Comparison of ENCODE assay signal across 1 cellular context in genomic region chr15:86044981-86045380, GRCh38.
TF ChIP-seq lines count a peak whose summit lies in the region.

No MANE protein-coding gene starts in this region.

TF ChIP-seq in SK-N-SH, 30 proteins besides CTCF, POLR2A, EP300 and RAD21:
- TF ChIP-seq SMC3 (IDR thresholded peaks at IDR 0.05; ENCODE audit: low read depth, low read length): no peak
